Comparison of ENCODE assay signal across 11 cellular contexts in the genomic region with DNA sequence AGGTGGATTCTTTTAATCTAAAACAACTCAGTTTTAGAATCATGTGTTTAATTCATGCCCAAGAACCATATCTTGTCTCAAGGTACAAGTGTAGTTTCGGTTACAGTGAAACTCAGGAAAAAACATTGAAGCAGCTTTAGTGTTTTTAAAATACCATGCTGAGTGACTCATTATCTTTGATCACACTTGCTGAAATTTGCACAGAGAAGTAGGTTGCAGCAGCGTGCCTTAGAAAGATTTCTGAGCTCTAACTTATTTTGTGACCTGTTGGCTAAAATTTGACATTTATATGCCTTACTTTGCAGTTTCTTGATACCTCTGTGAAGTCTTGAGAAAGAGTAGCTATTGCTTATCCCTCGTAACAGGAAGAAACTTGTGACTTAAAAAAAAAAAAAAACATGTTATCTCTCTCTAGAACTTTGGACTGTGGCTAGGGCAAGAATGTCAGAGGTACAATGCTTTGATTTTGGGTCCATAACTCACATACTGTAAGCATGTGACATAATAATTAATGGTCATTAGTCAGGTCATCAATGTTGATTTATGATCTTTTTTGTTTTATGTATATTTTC. TPM values are rescaled to one million over a fixed set of nuclear protein-coding genes. Genes with fewer than 3 reads are reported as not detected.
DNase-seq lines count a peak whose midpoint lies in the region; ATAC-seq and TF ChIP-seq lines count a peak whose summit lies in the region.
"Had no signal": no experiment of that assay in that cellular context is flagged by ENCODE, and none has a peak within 500 bp of the region (broad histone marks: within the 10 kb centered on the region; RNA-seq: fewer than 3 reads in every experiment).

No MANE protein-coding gene starts in this region.

- no peaks in the 10 kb centered on the region for H3K79me2 ChIP-seq in SK-N-SH (ENCODE audit: insufficient read depth)

- ATAC-seq in naive thymus-derived CD4-positive, alpha-beta T cell: peak; percentile 63
- no peak for ATAC-seq in HG02759 (IDR thresholded peaks at IDR 0.05; ENCODE audit: unreplicated experiment)

- H3K4me2 ChIP-seq in SK-N-SH: no peak overlapping the region; the same call in 1 of the 2 replicates

- no peak for TF ChIP-seq CTCF in SK-N-SH (IDR thresholded peaks at IDR 0.05)
- TF ChIP-seq CTCF in chondrocyte (IDR thresholded peaks at IDR 0.05): no peak

- no peaks in the 10 kb centered on the region for H3K36me3 ChIP-seq in SK-N-SH (replicated peaks in 1 of 2; ENCODE audit: control insufficient read depth in 1 of 2, insufficient read depth in 2 of 2, low read length in 1 of 2)
- no peaks in the 10 kb centered on the region for H3K36me3 ChIP-seq in naive thymus-derived CD4-positive, alpha-beta T cell (ENCODE audit: control insufficient read depth in 2 of 3, insufficient read depth in 3 of 3, low read length in 3 of 3)
- H3K36me3 ChIP-seq: pancreas, stomach had no signal

- H3K27me3 ChIP-seq in SK-N-SH (ENCODE audit: insufficient read depth): no peaks in the 10 kb centered on the region
- H3K27me3 ChIP-seq in naive thymus-derived CD4-positive, alpha-beta T cell (ENCODE audit: control insufficient read depth in 2 of 2, insufficient read depth in 2 of 2, low read length in 2 of 2): no peaks in the 10 kb centered on the region
- H3K27me3 ChIP-seq: pancreas, stomach had no signal

- H3K36me3 Mint-ChIP-seq in chondrocyte (ENCODE audit: low read depth): no peaks in the 10 kb centered on the region
- H3K36me3 Mint-ChIP-seq in naive thymus-derived CD4-positive, alpha-beta T cell: peaks cover 0 to 16% (median 0%) of the 10 kb centered on the region in 5 donors

- H4K20me1 ChIP-seq in SK-N-SH (ENCODE audit: insufficient read depth): no peaks in the 10 kb centered on the region

- POLR2A ChIA-PET in SK-N-SH (lab: Yijun Ruan, JAX): interaction anchor here (0.7 kb wide), 1 partner anchor 489 kb away, joined by 3 read pairs; no protein-coding TSS in a partner anchor
- POLR2A ChIA-PET in naive thymus-derived CD4-positive, alpha-beta T cell (lab: Charles Lee): interaction anchor here (0.6 to 1.7 kb wide), 4 partner anchors 8 to 514 kb away, joined by 3 to 6 read pairs (median 4); no protein-coding TSS in a partner anchor

- 55% methylated on average over 3 of the region's 3 CpGs for WGBS in SK-N-SH (ENCODE audit: low lambda C conversion rate)

- H3K9me3 ChIP-seq in SK-N-SH: no peaks in the 10 kb centered on the region
- H3K9me3 ChIP-seq in naive thymus-derived CD4-positive, alpha-beta T cell (ENCODE audit: control insufficient read depth in 2 of 3, low read length in 3 of 3): no peaks in the 10 kb centered on the region
- H3K9me3 ChIP-seq: pancreas, stomach had no signal

- no peak overlapping the region for H3K4me3 Mint-ChIP-seq in chondrocyte (ENCODE audit: unreplicated experiment)
- H3K4me3 Mint-ChIP-seq in naive thymus-derived CD4-positive, alpha-beta T cell: peak overlapping the region; percentile 51 to 87 (median 77)
- H3K4me3 Mint-ChIP-seq: memory B cell had no signal

- peak overlapping the region; percentile 24 for H3K27ac Mint-ChIP-seq in chondrocyte (ENCODE audit: unreplicated experiment)
- peak overlapping the region; percentile 88 to 97 (median 92) for H3K27ac Mint-ChIP-seq in naive thymus-derived CD4-positive, alpha-beta T cell
- H3K27ac Mint-ChIP-seq: memory B cell had no signal

- CTCF ChIA-PET in SK-N-SH (lab: Yijun Ruan, JAX): interaction anchor here (0.7 to 1.4 kb wide), 2 partner anchors 29 to 467 kb away, joined by 3 to 4 read pairs; no protein-coding TSS in a partner anchor
- CTCF ChIA-PET in naive thymus-derived CD4-positive, alpha-beta T cell (lab: Charles Lee): interaction anchor here (1.6 kb wide), 1 partner anchor 12 kb away, joined by 3 read pairs; no protein-coding TSS in a partner anchor

- no peaks in the 10 kb centered on the region for H3K9me2 ChIP-seq in SK-N-SH

- no peak for TF ChIP-seq EP300 in SK-N-SH (IDR thresholded peaks at IDR 0.05; ENCODE audit: borderline replicate concordance in 1 of 2, low read depth in 1 of 2, low read length in 1 of 2)

- intact Hi-C loops in naive thymus-derived CD4-positive, alpha-beta T cell (cut with micrococcal nuclease): loop anchor here (1.0 to 10.0 kb wide), 7 partner anchors 9 to 799 kb away; a partner anchor contains a TSS

- peaks cover 6% of the 10 kb centered on the region for H3F3A ChIP-seq in SK-N-SH (replicated peaks; ENCODE audit: insufficient read depth)

- no peak overlapping the region for H3K4me3 ChIP-seq in SK-N-SH (ENCODE audit: low read depth in 2 of 2, low read length in 1 of 2)
- H3K4me3 ChIP-seq in naive thymus-derived CD4-positive, alpha-beta T cell (ENCODE audit: low read length): peak overlapping the region; percentile 17
- H3K4me3 ChIP-seq: pancreas, stomach had no signal

- H3K9me3 Mint-ChIP-seq in chondrocyte (ENCODE audit: low read depth): no peaks in the 10 kb centered on the region
- H3K9me3 Mint-ChIP-seq in naive thymus-derived CD4-positive, alpha-beta T cell: no peaks in the 10 kb centered on the region
- H3K9me3 Mint-ChIP-seq: memory B cell had no signal

- peak; percentile 41 for DNase-seq in ELR (ENCODE audit: low read depth)
- no peak for DNase-seq in SK-N-SH
- no peak for DNase-seq in chondrocyte (ENCODE audit: low spot score)
- peak in 5 of 9 donors; percentile 21 to 40 (median 32) for DNase-seq in naive thymus-derived CD4-positive, alpha-beta T cell
- no peak for DNase-seq in NCI-H1105 treated with DMSO at 0.1 percent for 48 hours (lab: John Stamatoyannopoulos, UW)
- DNase-seq in NCI-H2107 treated with DMSO at 0.1 percent for 48 hours (lab: John Stamatoyannopoulos, UW; ENCODE audit: unreplicated experiment): no peak
- DNase-seq: NCI-H2029, pancreas, stomach had no signal

- peaks cover 9% of the 10 kb centered on the region for H3K4me1 Mint-ChIP-seq in chondrocyte (ENCODE audit: low read depth)
- peaks cover 41 to 86% (median 65%) of the 10 kb centered on the region in 7 donors for H3K4me1 Mint-ChIP-seq in naive thymus-derived CD4-positive, alpha-beta T cell

- TF ChIP-seq RAD21 in SK-N-SH (IDR thresholded peaks at IDR 0.05; ENCODE audit: low read length): no peak

- peak overlapping the region in 1 of 2 experiments; percentile 25; a peak in 1 of 4 replicates for H3K27ac ChIP-seq in SK-N-SH (ENCODE audit: low read depth in 2 of 2, low read length in 1 of 2)
- H3K27ac ChIP-seq in naive thymus-derived CD4-positive, alpha-beta T cell (ENCODE audit: low read depth, low read length): peak overlapping the region; percentile 56
- H3K27ac ChIP-seq: pancreas had no signal

- no peak overlapping the region for H3K9ac ChIP-seq in SK-N-SH

- H3K4me1 ChIP-seq in SK-N-SH (ENCODE audit: control insufficient read depth in 1 of 2, insufficient read depth in 2 of 2, low read depth in 1 of 2, low read length in 1 of 2): no peaks in the 10 kb centered on the region
- H3K4me1 ChIP-seq in naive thymus-derived CD4-positive, alpha-beta T cell (ENCODE audit: control insufficient read depth in 2 of 2, insufficient read depth in 2 of 2, low read length in 2 of 2): peaks cover 45 to 79% of the 10 kb centered on the region in 2 donors
- H3K4me1 ChIP-seq: pancreas had no signal

- H2AFZ ChIP-seq in SK-N-SH (ENCODE audit: low read depth): peak overlapping the region; percentile 13; the same call in 1 of the 2 replicates

- H3K27me3 Mint-ChIP-seq in chondrocyte (ENCODE audit: low read depth): no peaks in the 10 kb centered on the region
- no peaks in the 10 kb centered on the region for H3K27me3 Mint-ChIP-seq in naive thymus-derived CD4-positive, alpha-beta T cell
- H3K27me3 Mint-ChIP-seq: memory B cell had no signal

TF ChIP-seq in SK-N-SH, 30 proteins besides CTCF, POLR2A, EP300 and RAD21:
- TF ChIP-seq FOSL2 (IDR thresholded peaks at IDR 0.05; ENCODE audit: borderline replicate concordance, low read depth): peak; percentile 20; the same call in 1 of the 2 replicates
- TF ChIP-seq, protein P1, sequence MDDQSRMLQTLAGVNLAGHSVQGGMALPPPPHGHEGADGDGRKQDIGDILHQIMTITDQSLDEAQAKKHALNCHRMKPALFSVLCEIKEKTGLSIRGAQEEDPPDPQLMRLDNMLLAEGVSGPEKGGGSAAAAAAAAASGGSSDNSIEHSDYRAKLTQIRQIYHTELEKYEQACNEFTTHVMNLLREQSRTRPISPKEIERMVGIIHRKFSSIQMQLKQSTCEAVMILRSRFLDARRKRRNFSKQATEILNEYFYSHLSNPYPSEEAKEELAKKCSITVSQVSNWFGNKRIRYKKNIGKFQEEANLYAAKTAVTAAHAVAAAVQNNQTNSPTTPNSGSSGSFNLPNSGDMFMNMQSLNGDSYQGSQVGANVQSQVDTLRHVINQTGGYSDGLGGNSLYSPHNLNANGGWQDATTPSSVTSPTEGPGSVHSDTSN (IDR thresholded peaks at IDR 0.05): no peak

RNA-seq across cellular contexts. Expression of a gene that starts 34.5 kb away (rescaled TPM):
- 37.6 and 41.0 TPM in 2 replicates for polyA plus RNA-seq in SK-N-SH (2012; rRNA removed)
- polyA plus RNA-seq in SK-N-SH (2012; cell fraction: cytosol; rRNA removed): 48.7 and 49.5 TPM in 2 replicates
- 30.1 and 37.8 TPM in 2 replicates for polyA plus RNA-seq in SK-N-SH (2012; cell fraction: nucleus; rRNA removed)
- 52.4 to 57.6 TPM (median 54.4 TPM) in 3 replicates for total RNA-seq in chondrocyte
- total RNA-seq in naive thymus-derived CD4-positive, alpha-beta T cell: 10 to 100 TPM in 2 of 5 experiments, 1 to 10 TPM in 3; 5.3 to 14.9 (median 6.7) TPM
- polyA plus RNA-seq in naive thymus-derived CD4-positive, alpha-beta T cell: 1 to 10 TPM; 4.4 to 5.4 TPM

Comparison
In these comparisons a context has a peak if more than half of its experiments do, and no peak if none do; other contexts are left out.
1. DNase-seq: peak in ELR (single experiment) and naive thymus-derived CD4-positive, alpha-beta T cell (5 of 9); none in SK-N-SH (single experiment), chondrocyte (single experiment), NCI-H1105 treated with DMSO at 0.1 percent for 48 hours (single experiment) and NCI-H2107 treated with DMSO at 0.1 percent for 48 hours (single experiment).